Comparison of ENCODE assay signal across 15 cellular contexts in genomic region chr18:37604032-37604431, GRCh38. TPM values are rescaled to one million over a fixed set of nuclear protein-coding genes. Genes with fewer than 3 reads are reported as not detected.
A peak's percentile ranks its signal among the peaks of the same experiment; 100 is the strongest.
DNase-seq lines count a peak whose midpoint lies in the region; ATAC-seq and TF ChIP-seq lines count a peak whose summit lies in the region.
"Had no signal": no experiment of that assay in that cellular context is flagged by ENCODE, and none has a peak within 500 bp of the region (broad histone marks: within the 10 kb centered on the region; RNA-seq: fewer than 3 reads in every experiment).

No MANE protein-coding gene starts in this region.

- peak; percentile 38 for DNase-seq in Ammon's horn (ENCODE audit: low spot score)
- peak; percentile 52 to 65 for DNase-seq in Kasumi-1 (lab: John Stamatoyannopoulos, UW)
- DNase-seq in fibroblast of pulmonary artery (ENCODE audit: low read depth): peak; percentile 33
- no peak for DNase-seq in Karpas-422
- no peak for DNase-seq in effector memory CD8-positive, alpha-beta T cell
- DNase-seq: Calu3; CD4-positive, CD25-positive, alpha-beta regulatory T cell; DMS79; GM23248 had no signal

- no peaks in the 10 kb centered on the region for H3K9me2 ChIP-seq in Karpas-422 (replicated peaks; ENCODE audit: insufficient read depth, low read length)

- H3K9me3 ChIP-seq in BLaER1: no peaks in the 10 kb centered on the region
- H3K9me3 ChIP-seq in Karpas-422 (ENCODE audit: low read length): no peaks in the 10 kb centered on the region
- H3K9me3 ChIP-seq: A549 had no signal

- H3K4me3 ChIP-seq in BLaER1 (no peak overlapping the region), fibroblast of pulmonary artery (replicated peaks; ENCODE audit: low read depth, low read length) (no peak overlapping the region), Karpas-422 (ENCODE audit: low read length) (no peak overlapping the region)
- H3K4me3 ChIP-seq: A549, GM23248 had no signal

- H3K79me2 ChIP-seq in Karpas-422 (ENCODE audit: low read length): no peaks in the 10 kb centered on the region

- H3K27me3 ChIP-seq in BLaER1 (no peaks in the 10 kb centered on the region), Karpas-422 (ENCODE audit: low read length) (no peaks in the 10 kb centered on the region)

- H3K36me3 ChIP-seq in BLaER1 (no peaks in the 10 kb centered on the region), Karpas-422 (ENCODE audit: insufficient read depth, low read length) (no peaks in the 10 kb centered on the region)

- no peak overlapping the region for H3K27ac Mint-ChIP-seq in effector memory CD8-positive, alpha-beta T cell
- H3K27ac Mint-ChIP-seq: CD4-positive, CD25-positive, alpha-beta regulatory T cell had no signal

- H3K4me3 Mint-ChIP-seq in effector memory CD8-positive, alpha-beta T cell: no peak overlapping the region
- H3K4me3 Mint-ChIP-seq: CD4-positive, CD25-positive, alpha-beta regulatory T cell had no signal

- no peak for TF ChIP-seq CTCF in fibroblast of pulmonary artery (IDR thresholded peaks at IDR 0.05; ENCODE audit: low read length, missing control alignments)

- H3K4me1 ChIP-seq in BLaER1: peaks cover 7% of the 10 kb centered on the region
- no peaks in the 10 kb centered on the region for H3K4me1 ChIP-seq in Karpas-422 (ENCODE audit: low read length)
- H3K4me1 ChIP-seq: A549 had no signal

- H3K27ac ChIP-seq in BLaER1 (no peak overlapping the region), Karpas-422 (ENCODE audit: low read length) (no peak overlapping the region)
- H3K27ac ChIP-seq: A549, GM23248 had no signal

- H4K20me1 ChIP-seq in BLaER1 (no peaks in the 10 kb centered on the region), Karpas-422 (ENCODE audit: insufficient read depth, low read depth, low read length) (no peaks in the 10 kb centered on the region)

- H3K36me3 Mint-ChIP-seq in effector memory CD8-positive, alpha-beta T cell (ENCODE audit: insufficient read depth): no peaks in the 10 kb centered on the region
- H3K36me3 Mint-ChIP-seq: CD4-positive, CD25-positive, alpha-beta regulatory T cell had no signal

- no peak for ATAC-seq in effector memory CD8-positive, alpha-beta T cell (replicated peaks)
- ATAC-seq in HG02763 (IDR thresholded peaks at IDR 0.05; ENCODE audit: unreplicated experiment): no peak
- ATAC-seq: A549, HCT116, HepG2 had no signal

- H3K9ac ChIP-seq in BLaER1 (no peak overlapping the region), Karpas-422 (ENCODE audit: low read length) (no peak overlapping the region)
- H3K9ac ChIP-seq: GM23248 had no signal

- H3K27me3 Mint-ChIP-seq in effector memory CD8-positive, alpha-beta T cell: no peaks in the 10 kb centered on the region
- H3K27me3 Mint-ChIP-seq: CD4-positive, CD25-positive, alpha-beta regulatory T cell had no signal

- peaks cover 0 to 3% of the 10 kb centered on the region in 2 donors for H3K9me3 Mint-ChIP-seq in effector memory CD8-positive, alpha-beta T cell

- no peak overlapping the region for H2AFZ ChIP-seq in Karpas-422 (ENCODE audit: low read length)
- H2AFZ ChIP-seq: GM23248 had no signal

- H3K4me2 ChIP-seq in BLaER1: peak overlapping the region; percentile 44
- H3K4me2 ChIP-seq in Karpas-422 (ENCODE audit: low read depth, low read length, poor library complexity, severe bottlenecking): no peak overlapping the region
- H3K4me2 ChIP-seq: A549 had no signal

- no peaks in the 10 kb centered on the region for H3K4me1 Mint-ChIP-seq in effector memory CD8-positive, alpha-beta T cell (ENCODE audit: low read depth in 2 of 2)
- H3K4me1 Mint-ChIP-seq: CD4-positive, CD25-positive, alpha-beta regulatory T cell had no signal

RNA-seq across cellular contexts. Expression of gene CELF4, which starts 38.4 kb away (rescaled TPM):
- not detected in 2 replicates for total RNA-seq in Karpas-422 (2014; rRNA removed; shearing (Covaris generic); ENCODE audit: low replicate concordance)
- total RNA-seq: CD4-positive, CD25-positive, alpha-beta regulatory T cell; G401; GM23248; HepG2 had no signal

Comparison
In these comparisons a context has a peak if more than half of its experiments do, and no peak if none do; other contexts are left out.
1. DNase-seq: peak in Ammon's horn (single experiment), Kasumi-1 (2 of 2) and fibroblast of pulmonary artery (single experiment); none in Karpas-422 (single experiment) and effector memory CD8-positive, alpha-beta T cell (0 of 3).